ENCODE assay signal across 15 cellular contexts in the genomic region with DNA sequence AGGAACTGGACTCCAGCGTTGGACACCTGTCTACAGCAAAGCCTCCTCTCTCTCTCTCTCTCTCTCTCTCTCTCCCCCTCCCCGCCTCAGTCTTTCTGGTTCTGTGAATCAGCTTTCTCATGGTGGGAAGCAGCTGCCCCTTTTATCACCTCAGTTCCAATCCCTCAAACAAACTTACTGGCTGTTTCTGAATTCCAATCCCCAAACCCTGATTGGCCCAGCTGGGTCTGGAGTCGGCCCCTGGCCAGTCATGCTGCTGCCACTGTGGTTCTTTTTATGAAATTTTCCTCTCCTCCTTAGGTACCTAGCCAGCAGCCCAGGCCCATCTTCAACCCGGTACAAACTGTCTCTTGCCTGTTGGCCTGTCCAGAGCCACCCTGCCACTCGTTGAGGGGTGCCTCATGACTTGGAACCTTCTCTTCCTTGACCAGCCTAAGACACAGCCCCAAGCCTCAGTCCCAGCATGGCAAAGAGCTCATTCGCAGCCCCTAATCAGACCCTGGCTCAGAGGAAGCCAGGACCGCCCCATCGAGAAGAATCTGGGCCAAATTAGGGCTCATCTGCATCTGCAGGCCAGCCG. TPM values are rescaled to one million over a fixed set of nuclear protein-coding genes. Genes with fewer than 3 reads are reported as not detected.
DNase-seq lines count a peak whose midpoint lies in the region; ATAC-seq and TF ChIP-seq lines count a peak whose summit lies in the region.
"Had no signal": no experiment of that assay in that cellular context is flagged by ENCODE, and none has a peak within 500 bp of the region (broad histone marks: within the 10 kb centered on the region; RNA-seq: fewer than 3 reads in every experiment).

No MANE protein-coding gene starts in this region.

- POLR2A ChIA-PET in activated CD4-positive, alpha-beta T cell treated with anti-CD3 and anti-CD28 coated beads, Interleukin-2, amount 10 ng/mL, durations not matched to agents 7 days and 5 days (lab: Charles Lee), result no interaction called here
- POLR2A ChIA-PET in RWPE1 (lab: Yijun Ruan, JAX; ENCODE audit: low non-redundant PET), result no interaction called here

- ATAC-seq in stimulated activated naive B cell treated with anti-CD40 and anti-IgM and Interleukin-4, amounts not matched to agents 10 μg/mL and 1 μg/mL and 100 μg/mL, for 72 hours (replicated peaks), result no peak
- no peak for ATAC-seq in gastrocnemius medialis
- ATAC-seq: left colon, upper lobe of right lung had no signal

- H3K27ac ChIP-seq in OCI-LY3 (ENCODE audit: low read length), result no peak overlapping the region
- H3K27ac ChIP-seq in gastrocnemius medialis, result no peak overlapping the region
- no peak overlapping the region for H3K27ac ChIP-seq in RWPE1
- H3K27ac ChIP-seq: upper lobe of right lung had no signal

- H3K36me3 Mint-ChIP-seq in activated CD4-positive, alpha-beta T cell treated with anti-CD3 and anti-CD28 coated beads, Interleukin-2, amount 10 ng/mL, durations not matched to agents 7 days and 5 days (ENCODE audit: low read depth), result peaks cover 4% of the 10 kb centered on the region
- no peaks in the 10 kb centered on the region for H3K36me3 Mint-ChIP-seq in stimulated activated naive B cell treated with anti-CD40 and anti-IgM and Interleukin-4, amounts not matched to agents 10 μg/mL and 1 μg/mL and 100 μg/mL, for 72 hours
- H3K36me3 Mint-ChIP-seq: naive B cell had no signal

- intact Hi-C loops in gastrocnemius medialis (cut with DNase I; ENCODE audit: low total_unique reads), result no loop called here

- TF ChIP-seq CTCF in OCI-LY3 (IDR thresholded peaks at IDR 0.05; ENCODE audit: low read depth, low read length), result no peak
- TF ChIP-seq CTCF in gastrocnemius medialis (IDR thresholded peaks at IDR 0.05 in 4 of 5, conservative IDR thresholded peaks at IDR 0.05 in 1 of 5), result no peak
- no peak for TF ChIP-seq CTCF in RWPE1 (conservative IDR thresholded peaks at IDR 0.05; ENCODE audit: low read depth)

- H3K9me3 ChIP-seq in OCI-LY3 (ENCODE audit: insufficient read depth, low read length) (no peaks in the 10 kb centered on the region), gastrocnemius medialis (no peaks in the 10 kb centered on the region)
- H3K9me3 ChIP-seq: upper lobe of right lung had no signal

- H3K9ac ChIP-seq in OCI-LY3 (ENCODE audit: low read length), result no peak overlapping the region

- H3K27me3 Mint-ChIP-seq in activated CD4-positive, alpha-beta T cell treated with anti-CD3 and anti-CD28 coated beads, Interleukin-2, amount 10 ng/mL, durations not matched to agents 7 days and 5 days, result no peaks in the 10 kb centered on the region
- no peaks in the 10 kb centered on the region for H3K27me3 Mint-ChIP-seq in stimulated activated naive B cell treated with anti-CD40 and anti-IgM and Interleukin-4, amounts not matched to agents 10 μg/mL and 1 μg/mL and 100 μg/mL, for 72 hours
- H3K27me3 Mint-ChIP-seq: naive B cell had no signal

- no peaks in the 10 kb centered on the region for H3K79me2 ChIP-seq in OCI-LY3 (ENCODE audit: low read length)

- H3K36me3 ChIP-seq in OCI-LY3 (replicated peaks; ENCODE audit: low read depth, low read length), result no peaks in the 10 kb centered on the region
- no peaks in the 10 kb centered on the region for H3K36me3 ChIP-seq in gastrocnemius medialis
- H3K36me3 ChIP-seq: upper lobe of right lung had no signal

- in situ Hi-C loops in gastrocnemius medialis (cut with MboI; ENCODE audit: low sequenced_read_pairs in 4 of 4), result loop anchor here in 3 of 4 donors (5.0 to 10.0 kb wide), 3 partner anchors 114 to 184 kb away; no protein-coding TSS in a partner anchor

- no peaks in the 10 kb centered on the region for H3K27me3 ChIP-seq in OCI-LY3 (ENCODE audit: low read depth, low read length)
- H3K27me3 ChIP-seq in gastrocnemius medialis, result no peaks in the 10 kb centered on the region
- H3K27me3 ChIP-seq: upper lobe of right lung had no signal

- peaks cover 27% of the 10 kb centered on the region for H3K4me1 Mint-ChIP-seq in activated CD4-positive, alpha-beta T cell treated with anti-CD3 and anti-CD28 coated beads, Interleukin-2, amount 10 ng/mL, durations not matched to agents 7 days and 5 days
- peaks cover 2 to 14% of the 10 kb centered on the region in 2 donors for H3K4me1 Mint-ChIP-seq in stimulated activated naive B cell treated with anti-CD40 and anti-IgM and Interleukin-4, amounts not matched to agents 10 μg/mL and 1 μg/mL and 100 μg/mL, for 72 hours

- no peak overlapping the region for H3K4me2 ChIP-seq in OCI-LY3 (ENCODE audit: low read length)

- CTCF ChIA-PET in activated CD4-positive, alpha-beta T cell treated with anti-CD3 and anti-CD28 coated beads, Interleukin-2, amount 10 ng/mL, durations not matched to agents 7 days and 5 days (lab: Charles Lee), result interaction anchor here (0.7 to 1.2 kb wide), 3 partner anchors 18 to 132 kb away, joined by 3 to 4 read pairs (median 3); no protein-coding TSS in a partner anchor
- CTCF ChIA-PET in RWPE1 (lab: Yijun Ruan, JAX), result interaction anchor here (0.6 to 1.0 kb wide), 3 partner anchors 10 to 178 kb away, joined by 3 to 5 read pairs (median 4); no protein-coding TSS in a partner anchor

- no peak overlapping the region for H3K4me3 ChIP-seq in OCI-LY3 (ENCODE audit: low read length)
- H3K4me3 ChIP-seq in gastrocnemius medialis, result no peak overlapping the region
- H3K4me3 ChIP-seq: upper lobe of right lung had no signal

- no peaks in the 10 kb centered on the region for H4K20me1 ChIP-seq in OCI-LY3 (ENCODE audit: insufficient read depth, low read length)

- no peak for TF ChIP-seq POLR2A in gastrocnemius medialis (IDR thresholded peaks at IDR 0.05)

- H3K27ac Mint-ChIP-seq in activated CD4-positive, alpha-beta T cell treated with anti-CD3 and anti-CD28 coated beads, Interleukin-2, amount 10 ng/mL, durations not matched to agents 7 days and 5 days, result peak overlapping the region; percentile 80
- H3K27ac Mint-ChIP-seq in stimulated activated naive B cell treated with anti-CD40 and anti-IgM and Interleukin-4, amounts not matched to agents 10 μg/mL and 1 μg/mL and 100 μg/mL, for 72 hours, result peak overlapping the region; percentile 73

- DNase-seq in activated CD4-positive, alpha-beta T cell treated with anti-CD3 and anti-CD28 coated beads, Interleukin-2, amount 10 ng/mL, durations not matched to agents 7 days and 5 days, result no peak
- DNase-seq in activated CD4-positive, alpha-beta T cell treated with anti-CD3 and anti-CD28 coated beads for 48 hours, result no peak
- DNase-seq in fibroblast of peridontal ligament (ENCODE audit: extremely low read depth), result peak; percentile 15
- DNase-seq in stimulated activated naive B cell treated with anti-CD40 and anti-IgM and Interleukin-4, amounts not matched to agents 10 μg/mL and 1 μg/mL and 100 μg/mL, for 72 hours, result no peak
- DNase-seq in activated gamma-delta T cell (lab: John Stamatoyannopoulos, UW), result no peak
- DNase-seq in gastrocnemius medialis, result no peak
- no peak for DNase-seq in RWPE1 (ENCODE audit: low spot score)
- DNase-seq: activated CD8-positive, alpha-beta memory T cell treated with anti-CD3 and anti-CD28 coated beads, Interleukin-2, amount 50 U/mL, for 4 hours; left colon; naive B cell; NCI-H1092 treated with DMSO at 0.1 percent for 48 hours; NCI-H2227 treated with DMSO at 0.1 percent for 48 hours; upper lobe of right lung had no signal

- H2AFZ ChIP-seq in OCI-LY3 (ENCODE audit: low read depth, low read length), result 0 out of 2 replicates have a peak overlapping the region, but pooled peaks have one; percentile 7

- H3K9me3 Mint-ChIP-seq in activated CD4-positive, alpha-beta T cell treated with anti-CD3 and anti-CD28 coated beads, Interleukin-2, amount 10 ng/mL, durations not matched to agents 7 days and 5 days, result no peaks in the 10 kb centered on the region
- H3K9me3 Mint-ChIP-seq in stimulated activated naive B cell treated with anti-CD40 and anti-IgM and Interleukin-4, amounts not matched to agents 10 μg/mL and 1 μg/mL and 100 μg/mL, for 72 hours, result no peaks in the 10 kb centered on the region
- H3K9me3 Mint-ChIP-seq: naive B cell had no signal

- H3K4me3 Mint-ChIP-seq in activated CD4-positive, alpha-beta T cell treated with anti-CD3 and anti-CD28 coated beads, Interleukin-2, amount 10 ng/mL, durations not matched to agents 7 days and 5 days, result peak overlapping the region; percentile 10
- no peak overlapping the region for H3K4me3 Mint-ChIP-seq in stimulated activated naive B cell treated with anti-CD40 and anti-IgM and Interleukin-4, amounts not matched to agents 10 μg/mL and 1 μg/mL and 100 μg/mL, for 72 hours
- H3K4me3 Mint-ChIP-seq: naive B cell had no signal

- no peaks in the 10 kb centered on the region for H3K4me1 ChIP-seq in OCI-LY3 (ENCODE audit: low read length)
- H3K4me1 ChIP-seq in gastrocnemius medialis, result no peaks in the 10 kb centered on the region

RNA-seq across cellular contexts. Expression of gene MORN3, which starts 9.4 kb away (rescaled TPM):
- 1 to 10 TPM; 3.0 to 3.5 TPM for total RNA-seq in activated CD4-positive, alpha-beta T cell treated with anti-CD3 and anti-CD28 coated beads, Interleukin-2, amount 10 ng/mL, durations not matched to agents 7 days and 5 days
- total RNA-seq in gastrocnemius medialis, result not detected
- total RNA-seq: left colon, SK-MEL-5 had no signal

RNA-seq across cellular contexts. Expression of gene TMEM120B, which starts 33.7 kb away (rescaled TPM):
- total RNA-seq in activated CD4-positive, alpha-beta T cell treated with anti-CD3 and anti-CD28 coated beads, Interleukin-2, amount 10 ng/mL, durations not matched to agents 7 days and 5 days, result 1 to 10 TPM; 5.8 to 6.0 TPM
- 10 to 100 TPM in 1 of 4 donors, 1 to 10 TPM in 3; 5.9 to 11.2 (median 6.4) TPM for total RNA-seq in gastrocnemius medialis

RNA-seq across cellular contexts. Expression of gene ORAI1, which starts 52.5 kb away (rescaled TPM):
- total RNA-seq in activated CD4-positive, alpha-beta T cell treated with anti-CD3 and anti-CD28 coated beads, Interleukin-2, amount 10 ng/mL, durations not matched to agents 7 days and 5 days, result 10 to 100 TPM; 66.4 to 70.8 TPM
- 10 to 100 TPM in 3 of 4 donors, 1 to 10 TPM in 1; 9.9 to 29.0 (median 16.4) TPM for total RNA-seq in gastrocnemius medialis
